In genomic region chr13:74027161-74027779, GRCh38 we compare ENCODE assay signal across 10 cellular contexts.
DNase-seq lines count a peak whose midpoint lies in the region; ATAC-seq and TF ChIP-seq lines count a peak whose summit lies in the region.
"Had no signal": no experiment of that assay in that cellular context is flagged by ENCODE, and none has a peak within 500 bp of the region (broad histone marks: within the 10 kb centered on the region; RNA-seq: fewer than 3 reads in every experiment).

No MANE protein-coding gene starts in this region.

- H3K4me1 ChIP-seq in CD4-positive, CD25-positive, alpha-beta regulatory T cell (ENCODE audit: control insufficient read depth, insufficient read depth, low read length, poor library complexity, severe bottlenecking): peaks cover 41% of the 10 kb centered on the region
- H3K4me1 ChIP-seq in tibial nerve: peaks cover 0 to 7% (median 0%) of the 10 kb centered on the region in 4 donors

- no peak for TF ChIP-seq EP300 in tibial nerve (IDR thresholded peaks at IDR 0.05)

- DNase-seq in CD4-positive, CD25-positive, alpha-beta regulatory T cell: no peak
- DNase-seq in activated B cell treated with CpG ODN at 0.5 μM for 24 hours: no peak
- no peak for DNase-seq in Ammon's horn (ENCODE audit: low spot score)
- DNase-seq in effector CD4-positive, alpha-beta T cell: no peak
- no peak for DNase-seq in tibial nerve (ENCODE audit: low spot score in 2 of 2)
- DNase-seq in T-helper 9 cell: no peak
- DNase-seq: T1000 had no signal

- peak overlapping the region; percentile 55 to 97 (median 84) for H3K4me3 Mint-ChIP-seq in CD4-positive, CD25-positive, alpha-beta regulatory T cell
- peak overlapping the region; percentile 81 for H3K4me3 Mint-ChIP-seq in activated B cell treated with CpG ODN at 0.5 μM for 24 hours
- H3K4me3 Mint-ChIP-seq: dendritic cell treated with granulocyte-macrophage colony-stimulating factor and Interleukin-4, amounts not matched to agents 40 ng/mL and 50 ng/mL, for 4 days had no signal

- no peak for TF ChIP-seq CTCF in activated B cell treated with CpG ODN at 0.5 μM for 24 hours (IDR thresholded peaks at IDR 0.05)
- no peak for TF ChIP-seq CTCF in tibial nerve (IDR thresholded peaks at IDR 0.05)

- peaks cover 20% of the 10 kb centered on the region for H3K36me3 Mint-ChIP-seq in CD4-positive, CD25-positive, alpha-beta regulatory T cell
- H3K36me3 Mint-ChIP-seq in activated B cell treated with CpG ODN at 0.5 μM for 24 hours (ENCODE audit: low read depth): peaks cover 14% of the 10 kb centered on the region

- H3K36me3 ChIP-seq in CD4-positive, CD25-positive, alpha-beta regulatory T cell (ENCODE audit: control insufficient read depth, insufficient read depth, low read length): peaks cover 12% of the 10 kb centered on the region
- no peaks in the 10 kb centered on the region for H3K36me3 ChIP-seq in tibial nerve

- H3K4me3 ChIP-seq in CD4-positive, CD25-positive, alpha-beta regulatory T cell (ENCODE audit: low read depth, low read length): peak overlapping the region; percentile 84
- no peak overlapping the region for H3K4me3 ChIP-seq in tibial nerve

- H3K4me1 Mint-ChIP-seq in CD4-positive, CD25-positive, alpha-beta regulatory T cell: peaks cover 65 to 81% (median 74%) of the 10 kb centered on the region in 4 donors
- peaks cover 70% of the 10 kb centered on the region for H3K4me1 Mint-ChIP-seq in activated B cell treated with CpG ODN at 0.5 μM for 24 hours

- CTCF ChIA-PET in activated B cell treated with CpG ODN at 0.5 μM for 24 hours (lab: Charles Lee): interaction anchor here (1.0 to 1.1 kb wide), 2 partner anchors 13 to 259 kb away, joined by 3 read pairs; no protein-coding TSS in a partner anchor

- no peaks in the 10 kb centered on the region for H3K27me3 ChIP-seq in CD4-positive, CD25-positive, alpha-beta regulatory T cell (ENCODE audit: control insufficient read depth, insufficient read depth, low read length)
- H3K27me3 ChIP-seq in tibial nerve: no peaks in the 10 kb centered on the region

- no peaks in the 10 kb centered on the region for H3K27me3 Mint-ChIP-seq in CD4-positive, CD25-positive, alpha-beta regulatory T cell
- no peaks in the 10 kb centered on the region for H3K27me3 Mint-ChIP-seq in activated B cell treated with CpG ODN at 0.5 μM for 24 hours
- H3K27me3 Mint-ChIP-seq: dendritic cell treated with granulocyte-macrophage colony-stimulating factor and Interleukin-4, amounts not matched to agents 40 ng/mL and 50 ng/mL, for 4 days had no signal

- POLR2A ChIA-PET in activated B cell treated with CpG ODN at 0.5 μM for 24 hours (lab: Charles Lee): interaction anchor here (1.4 to 2.6 kb wide), 4 partner anchors 11 to 107 kb away, joined by 5 to 41 read pairs (median 7); partner anchors contain the start of gene KLF12

- H3K27ac ChIP-seq in CD4-positive, CD25-positive, alpha-beta regulatory T cell (ENCODE audit: insufficient read depth, low read length, poor library complexity, severe bottlenecking): peak overlapping the region; percentile 72
- no peak overlapping the region for H3K27ac ChIP-seq in tibial nerve

- WGBS in tibial nerve, 2 donors: 90 to 91% methylated on average over 4 of the region's 4 CpGs

- peak overlapping the region; percentile 88 to 96 (median 90) for H3K27ac Mint-ChIP-seq in CD4-positive, CD25-positive, alpha-beta regulatory T cell
- H3K27ac Mint-ChIP-seq in activated B cell treated with CpG ODN at 0.5 μM for 24 hours: peak overlapping the region; percentile 97
- H3K27ac Mint-ChIP-seq: dendritic cell treated with granulocyte-macrophage colony-stimulating factor and Interleukin-4, amounts not matched to agents 40 ng/mL and 50 ng/mL, for 4 days had no signal

- intact Hi-C loops in activated B cell treated with CpG ODN at 0.5 μM for 24 hours (cut with micrococcal nuclease): loop anchor here (2.0 to 5.0 kb wide), 5 partner anchors 18 to 260 kb away; no protein-coding TSS in a partner anchor

- peaks cover 0 to 4% (median 0%) of the 10 kb centered on the region in 7 donors for H3K9me3 Mint-ChIP-seq in CD4-positive, CD25-positive, alpha-beta regulatory T cell
- H3K9me3 Mint-ChIP-seq in activated B cell treated with CpG ODN at 0.5 μM for 24 hours: no peaks in the 10 kb centered on the region

- peak; percentile 8 to 15 for ATAC-seq in CD4-positive, CD25-positive, alpha-beta regulatory T cell (ENCODE audit: low read depth in 2 of 2)
- ATAC-seq in GM19043 (IDR thresholded peaks at IDR 0.05; ENCODE audit: low read depth, unreplicated experiment) (peak; percentile 32), HG02973 (IDR thresholded peaks at IDR 0.05; ENCODE audit: unreplicated experiment) (peak; percentile 33), activated B cell treated with CpG ODN at 0.5 μM for 24 hours (ENCODE audit: low read depth) (peak; percentile 22)

- no peaks in the 10 kb centered on the region for H3K9me3 ChIP-seq in CD4-positive, CD25-positive, alpha-beta regulatory T cell (ENCODE audit: control insufficient read depth in 2 of 2, low read length in 2 of 2)
- no peaks in the 10 kb centered on the region for H3K9me3 ChIP-seq in tibial nerve

- TF ChIP-seq POLR2A in tibial nerve (IDR thresholded peaks at IDR 0.05): no peak
